25 cellular contexts compared by ENCODE assay signal in genomic region chr1:228299211-228299610, GRCh38.
"Had no signal": no experiment of that assay in that cellular context is flagged by ENCODE, and none has a peak within 500 bp of the region (broad histone marks: within the 10 kb centered on the region; RNA-seq: fewer than 3 reads in every experiment).

No MANE protein-coding gene starts in this region.

- DNase-seq: activated CD4-positive, alpha-beta T cell treated with anti-CD3 and anti-CD28 coated beads for 4 hours; activated CD8-positive, alpha-beta memory T cell treated with anti-CD3 and anti-CD28 coated beads, Interleukin-2, amount 50 U/mL, for 4 hours; activated CD8-positive, alpha-beta T cell treated with anti-CD3 and anti-CD28 coated beads for 36 hours; activated gamma-delta T cell treated with Interleukin-2 at 50 U/mL for 16 hours; activated T-cell treated with anti-CD3 and anti-CD28 coated beads, Interleukin-2, amount 50 U/mL, for 72 hours; MG63; MV-4-11; NCI-H1092 treated with DMSO at 0.1 percent for 48 hours; NCI-H1417 treated with DMSO at 0.1 percent for 48 hours; NCI-H1694 treated with DMSO at 0.1 percent for 48 hours; NCI-H2029 treated with DMSO at 0.1 percent for 48 hours; NCI-H510A treated with DMSO at 0.1 percent for 48 hours; NCI-H69; PC-9; T-cell; T-helper 2 cell; T1000; WERI-Rb-1 had no signal

- FAIRE-seq: TTC549 had no signal

- H3K4me3 ChIP-seq: breast epithelium, MG63, PC-9, SK-N-MC had no signal

- H3K4me1 ChIP-seq: breast epithelium had no signal

- H3K4me3 Mint-ChIP-seq: activated CD8-positive, alpha-beta T cell treated with anti-CD3 and anti-CD28 coated beads for 36 hours; activated naive CD4-positive, alpha-beta T cell treated with anti-CD3 and anti-CD28 coated beads, Interleukin-2, amount 50 U/mL, for 24 hours; activated T-cell treated with anti-CD3 and anti-CD28 coated beads, Interleukin-2, amount 50 U/mL, for 72 hours; T-cell had no signal

- H3K27ac Mint-ChIP-seq: activated CD8-positive, alpha-beta T cell treated with anti-CD3 and anti-CD28 coated beads for 36 hours; activated naive CD4-positive, alpha-beta T cell treated with anti-CD3 and anti-CD28 coated beads, Interleukin-2, amount 50 U/mL, for 24 hours; activated T-cell treated with anti-CD3 and anti-CD28 coated beads, Interleukin-2, amount 50 U/mL, for 72 hours; activated T-helper 2 cell treated with anti-CD3 and anti-CD28 coated beads, Interferon-gamma antibody, Interleukin-2, Interleukin-4, amounts not matched to agents 10 μg/mL and 5 μg/mL and 100 μg/mL, durations not matched to agents 14 hours and 24 hours and 36 hours; IgD-negative memory B cell; T-cell had no signal

- H3K9ac ChIP-seq: KMS-11 had no signal

- H3K27ac ChIP-seq: breast epithelium, KMS-11, PC-9, SK-N-MC, WERI-Rb-1 had no signal

- H3K27me3 Mint-ChIP-seq: activated CD8-positive, alpha-beta T cell treated with anti-CD3 and anti-CD28 coated beads for 36 hours; activated naive CD4-positive, alpha-beta T cell treated with anti-CD3 and anti-CD28 coated beads, Interleukin-2, amount 50 U/mL, for 24 hours; IgD-negative memory B cell; T-cell had no signal

- H3K4me2 ChIP-seq: KMS-11, PC-9 had no signal

- H3K36me3 ChIP-seq: breast epithelium, MG63, WERI-Rb-1 had no signal

- ATAC-seq: activated CD8-positive, alpha-beta T cell treated with anti-CD3 and anti-CD28 coated beads for 36 hours; activated T-cell treated with anti-CD3 and anti-CD28 coated beads, Interleukin-2, amount 50 U/mL, for 72 hours; T-cell had no signal

- H3K4me1 Mint-ChIP-seq: activated naive CD4-positive, alpha-beta T cell treated with anti-CD3 and anti-CD28 coated beads, Interleukin-2, amount 50 U/mL, for 24 hours; T-cell had no signal

- H3K27me3 ChIP-seq: breast epithelium, MG63 had no signal

- H2AFZ ChIP-seq: PC-9 had no signal
